Comparison of ENCODE assay signal across 1 cellular context in the genomic region with DNA sequence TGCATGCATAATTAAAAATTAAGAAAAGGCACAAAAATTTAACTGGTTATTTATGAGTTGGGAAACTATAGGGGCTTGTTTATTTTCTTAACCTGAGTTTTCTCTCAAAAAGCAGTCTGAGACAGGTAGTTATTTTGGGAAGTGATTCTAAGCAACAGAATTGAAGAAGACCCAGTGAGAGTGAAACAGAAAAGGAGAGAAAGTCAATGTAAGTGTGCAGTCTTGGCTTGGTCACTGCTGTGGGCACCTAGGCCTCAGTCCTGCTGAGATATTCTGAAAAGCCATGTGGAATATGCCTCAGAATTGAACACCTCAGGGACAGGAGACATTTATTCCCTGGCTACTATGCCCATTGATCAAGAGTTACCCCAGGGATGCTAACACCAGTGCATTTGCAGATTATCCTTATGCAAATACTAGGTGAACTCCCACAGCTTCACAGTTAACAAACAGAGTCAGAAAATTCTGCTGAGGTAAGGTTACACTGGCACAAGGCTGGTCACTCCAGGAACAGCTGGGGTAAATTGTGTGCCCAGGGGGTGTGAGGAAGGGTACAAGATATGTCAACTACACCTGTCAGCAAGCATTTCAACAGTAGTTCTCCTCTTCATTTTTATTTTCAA.
TF ChIP-seq lines count a peak whose summit lies in the region.

No MANE protein-coding gene starts in this region.

TF ChIP-seq in GM23338, 12 proteins besides CTCF, POLR2A, EP300 and RAD21 (continued from another document):
- TF ChIP-seq, protein P1, sequence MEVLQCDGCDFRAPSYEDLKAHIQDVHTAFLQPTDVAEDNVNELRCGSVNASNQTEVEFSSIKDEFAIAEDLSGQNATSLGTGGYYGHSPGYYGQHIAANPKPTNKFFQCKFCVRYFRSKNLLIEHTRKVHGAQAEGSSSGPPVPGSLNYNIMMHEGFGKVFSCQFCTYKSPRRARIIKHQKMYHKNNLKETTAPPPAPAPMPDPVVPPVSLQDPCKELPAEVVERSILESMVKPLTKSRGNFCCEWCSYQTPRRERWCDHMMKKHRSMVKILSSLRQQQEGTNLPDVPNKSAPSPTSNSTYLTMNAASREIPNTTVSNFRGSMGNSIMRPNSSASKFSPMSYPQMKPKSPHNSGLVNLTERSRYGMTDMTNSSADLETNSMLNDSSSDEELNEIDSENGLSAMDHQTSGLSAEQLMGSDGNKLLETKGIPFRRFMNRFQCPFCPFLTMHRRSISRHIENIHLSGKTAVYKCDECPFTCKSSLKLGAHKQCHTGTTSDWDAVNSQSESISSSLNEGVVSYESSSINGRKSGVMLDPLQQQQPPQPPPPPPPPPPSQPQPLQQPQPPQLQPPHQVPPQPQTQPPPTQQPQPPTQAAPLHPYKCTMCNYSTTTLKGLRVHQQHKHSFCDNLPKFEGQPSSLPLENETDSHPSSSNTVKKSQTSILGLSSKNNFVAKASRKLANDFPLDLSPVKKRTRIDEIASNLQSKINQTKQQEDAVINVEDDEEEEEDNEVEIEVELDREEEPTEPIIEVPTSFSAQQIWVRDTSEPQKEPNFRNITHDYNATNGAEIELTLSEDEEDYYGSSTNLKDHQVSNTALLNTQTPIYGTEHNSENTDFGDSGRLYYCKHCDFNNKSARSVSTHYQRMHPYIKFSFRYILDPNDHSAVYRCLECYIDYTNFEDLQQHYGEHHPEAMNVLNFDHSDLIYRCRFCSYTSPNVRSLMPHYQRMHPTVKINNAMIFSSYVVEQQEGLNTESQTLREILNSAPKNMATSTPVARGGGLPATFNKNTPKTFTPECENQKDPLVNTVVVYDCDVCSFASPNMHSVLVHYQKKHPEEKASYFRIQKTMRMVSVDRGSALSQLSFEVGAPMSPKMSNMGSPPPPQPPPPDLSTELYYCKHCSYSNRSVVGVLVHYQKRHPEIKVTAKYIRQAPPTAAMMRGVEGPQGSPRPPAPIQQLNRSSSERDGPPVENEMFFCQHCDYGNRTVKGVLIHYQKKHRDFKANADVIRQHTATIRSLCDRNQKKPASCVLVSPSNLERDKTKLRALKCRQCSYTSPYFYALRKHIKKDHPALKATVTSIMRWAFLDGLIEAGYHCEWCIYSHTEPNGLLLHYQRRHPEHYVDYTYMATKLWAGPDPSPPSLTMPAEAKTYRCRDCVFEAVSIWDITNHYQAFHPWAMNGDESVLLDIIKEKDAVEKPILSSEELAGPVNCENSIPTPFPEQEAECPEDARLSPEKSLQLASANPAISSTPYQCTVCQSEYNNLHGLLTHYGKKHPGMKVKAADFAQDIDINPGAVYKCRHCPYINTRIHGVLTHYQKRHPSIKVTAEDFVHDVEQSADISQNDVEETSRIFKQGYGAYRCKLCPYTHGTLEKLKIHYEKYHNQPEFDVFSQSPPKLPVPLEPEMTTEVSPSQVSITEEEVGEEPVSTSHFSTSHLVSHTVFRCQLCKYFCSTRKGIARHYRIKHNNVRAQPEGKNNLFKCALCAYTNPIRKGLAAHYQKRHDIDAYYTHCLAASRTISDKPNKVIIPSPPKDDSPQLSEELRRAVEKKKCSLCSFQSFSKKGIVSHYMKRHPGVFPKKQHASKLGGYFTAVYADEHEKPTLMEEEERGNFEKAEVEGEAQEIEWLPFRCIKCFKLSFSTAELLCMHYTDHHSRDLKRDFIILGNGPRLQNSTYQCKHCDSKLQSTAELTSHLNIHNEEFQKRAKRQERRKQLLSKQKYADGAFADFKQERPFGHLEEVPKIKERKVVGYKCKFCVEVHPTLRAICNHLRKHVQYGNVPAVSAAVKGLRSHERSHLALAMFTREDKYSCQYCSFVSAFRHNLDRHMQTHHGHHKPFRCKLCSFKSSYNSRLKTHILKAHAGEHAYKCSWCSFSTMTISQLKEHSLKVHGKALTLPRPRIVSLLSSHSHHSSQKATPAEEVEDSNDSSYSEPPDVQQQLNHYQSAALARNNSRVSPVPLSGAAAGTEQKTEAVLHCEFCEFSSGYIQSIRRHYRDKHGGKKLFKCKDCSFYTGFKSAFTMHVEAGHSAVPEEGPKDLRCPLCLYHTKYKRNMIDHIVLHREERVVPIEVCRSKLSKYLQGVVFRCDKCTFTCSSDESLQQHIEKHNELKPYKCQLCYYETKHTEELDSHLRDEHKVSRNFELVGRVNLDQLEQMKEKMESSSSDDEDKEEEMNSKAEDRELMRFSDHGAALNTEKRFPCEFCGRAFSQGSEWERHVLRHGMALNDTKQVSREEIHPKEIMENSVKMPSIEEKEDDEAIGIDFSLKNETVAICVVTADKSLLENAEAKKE (CRISPR knock-in tag; IDR thresholded peaks at IDR 0.05) = no peak
- TF ChIP-seq ZNF114 (CRISPR knock-in tag; IDR thresholded peaks at IDR 0.05) (no peak), POLR2AphosphoS5 (IDR thresholded peaks at IDR 0.05; ENCODE audit: low read depth) (no peak), JUNB (IDR thresholded peaks at IDR 0.05; ENCODE audit: unreplicated experiment) (no peak), NANOG (IDR thresholded peaks at IDR 0.05; ENCODE audit: borderline replicate concordance) (no peak), STAT1 (IDR thresholded peaks at IDR 0.05; ENCODE audit: unreplicated experiment) (no peak), EZH2 (IDR thresholded peaks at IDR 0.05; ENCODE audit: low read depth, unreplicated experiment) (no peak), ZNF331 (CRISPR knock-in tag; IDR thresholded peaks at IDR 0.05; ENCODE audit: low read depth) (no peak)
- TF ChIP-seq, protein P2, sequence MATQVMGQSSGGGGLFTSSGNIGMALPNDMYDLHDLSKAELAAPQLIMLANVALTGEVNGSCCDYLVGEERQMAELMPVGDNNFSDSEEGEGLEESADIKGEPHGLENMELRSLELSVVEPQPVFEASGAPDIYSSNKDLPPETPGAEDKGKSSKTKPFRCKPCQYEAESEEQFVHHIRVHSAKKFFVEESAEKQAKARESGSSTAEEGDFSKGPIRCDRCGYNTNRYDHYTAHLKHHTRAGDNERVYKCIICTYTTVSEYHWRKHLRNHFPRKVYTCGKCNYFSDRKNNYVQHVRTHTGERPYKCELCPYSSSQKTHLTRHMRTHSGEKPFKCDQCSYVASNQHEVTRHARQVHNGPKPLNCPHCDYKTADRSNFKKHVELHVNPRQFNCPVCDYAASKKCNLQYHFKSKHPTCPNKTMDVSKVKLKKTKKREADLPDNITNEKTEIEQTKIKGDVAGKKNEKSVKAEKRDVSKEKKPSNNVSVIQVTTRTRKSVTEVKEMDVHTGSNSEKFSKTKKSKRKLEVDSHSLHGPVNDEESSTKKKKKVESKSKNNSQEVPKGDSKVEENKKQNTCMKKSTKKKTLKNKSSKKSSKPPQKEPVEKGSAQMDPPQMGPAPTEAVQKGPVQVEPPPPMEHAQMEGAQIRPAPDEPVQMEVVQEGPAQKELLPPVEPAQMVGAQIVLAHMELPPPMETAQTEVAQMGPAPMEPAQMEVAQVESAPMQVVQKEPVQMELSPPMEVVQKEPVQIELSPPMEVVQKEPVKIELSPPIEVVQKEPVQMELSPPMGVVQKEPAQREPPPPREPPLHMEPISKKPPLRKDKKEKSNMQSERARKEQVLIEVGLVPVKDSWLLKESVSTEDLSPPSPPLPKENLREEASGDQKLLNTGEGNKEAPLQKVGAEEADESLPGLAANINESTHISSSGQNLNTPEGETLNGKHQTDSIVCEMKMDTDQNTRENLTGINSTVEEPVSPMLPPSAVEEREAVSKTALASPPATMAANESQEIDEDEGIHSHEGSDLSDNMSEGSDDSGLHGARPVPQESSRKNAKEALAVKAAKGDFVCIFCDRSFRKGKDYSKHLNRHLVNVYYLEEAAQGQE (IDR thresholded peaks at IDR 0.05; ENCODE audit: unreplicated experiment) = no peak
